Comparison of ENCODE assay signal across 18 cellular contexts in genomic region chr11:125251956-125252355, GRCh38.
"Had no signal": no experiment of that assay in that cellular context is flagged by ENCODE, and none has a peak within 500 bp of the region (broad histone marks: within the 10 kb centered on the region; RNA-seq: fewer than 3 reads in every experiment).

No MANE protein-coding gene starts in this region.

- H3K9me3 ChIP-seq: ascending aorta, pancreas, suprapubic skin had no signal

- H3K9me3 Mint-ChIP-seq: activated naive CD4-positive, alpha-beta T cell treated with anti-CD3 and anti-CD28 coated beads, Interleukin-2, amount 50 U/mL, for 24 hours; stimulated activated naive CD8-positive, alpha-beta T cell treated with anti-CD3 and anti-CD28 coated beads, Interleukin-15, amount 100 ng/mL, for 72 hours had no signal

- H3K36me3 ChIP-seq: ascending aorta, pancreas, suprapubic skin had no signal

- H3K27ac Mint-ChIP-seq: activated naive CD4-positive, alpha-beta T cell treated with anti-CD3 and anti-CD28 coated beads, Interleukin-2, amount 50 U/mL, for 24 hours; stimulated activated naive CD8-positive, alpha-beta T cell treated with anti-CD3 and anti-CD28 coated beads, Interleukin-15, amount 100 ng/mL, for 72 hours; T-helper 17 cell had no signal

- ATAC-seq: foreskin keratinocyte; left lobe of liver; pancreas; sciatic nerve; stimulated activated naive CD8-positive, alpha-beta T cell treated with anti-CD3 and anti-CD28 coated beads, Interleukin-15, amount 100 ng/mL, for 72 hours; T-helper 17 cell had no signal

- H3K27ac ChIP-seq: ascending aorta, foreskin keratinocyte, pancreas, suprapubic skin, VCaP had no signal

- H3K4me3 Mint-ChIP-seq: activated naive CD4-positive, alpha-beta T cell treated with anti-CD3 and anti-CD28 coated beads, Interleukin-2, amount 50 U/mL, for 24 hours; stimulated activated naive CD8-positive, alpha-beta T cell treated with anti-CD3 and anti-CD28 coated beads, Interleukin-15, amount 100 ng/mL, for 72 hours; T-helper 17 cell had no signal

- H3K4me1 ChIP-seq: ascending aorta, foreskin keratinocyte, pancreas, suprapubic skin had no signal

- H3K4me2 ChIP-seq: smooth muscle cell had no signal

- H3K36me3 Mint-ChIP-seq: activated naive CD4-positive, alpha-beta T cell treated with anti-CD3 and anti-CD28 coated beads, Interleukin-2, amount 50 U/mL, for 24 hours had no signal

- DNase-seq: activated CD4-positive, alpha-beta T cell treated with anti-CD3 and anti-CD28 coated beads for 1 hour; activated CD4-positive, alpha-beta T cell treated with anti-CD3 and anti-CD28 coated beads, Interleukin-2, amount 50 U/mL, for 4 hours; activated gamma-delta T cell; foreskin keratinocyte; glutamatergic neuron; kidney; pancreas; stimulated activated CD4-positive, alpha-beta T cell treated with anti-CD3 and anti-CD28 coated beads, Interleukin-4, amount 100 ng/mL, for 1 hour; stimulated activated naive CD8-positive, alpha-beta T cell treated with anti-CD3 and anti-CD28 coated beads, Interleukin-15, amount 100 ng/mL, for 72 hours; T-helper 17 cell; trophoblast cell had no signal

- H3K27me3 ChIP-seq: ascending aorta, foreskin keratinocyte, pancreas, suprapubic skin had no signal

- H3K4me1 Mint-ChIP-seq: activated naive CD4-positive, alpha-beta T cell treated with anti-CD3 and anti-CD28 coated beads, Interleukin-2, amount 50 U/mL, for 24 hours; stimulated activated naive CD8-positive, alpha-beta T cell treated with anti-CD3 and anti-CD28 coated beads, Interleukin-15, amount 100 ng/mL, for 72 hours had no signal

- H3K4me3 ChIP-seq: ascending aorta, pancreas, smooth muscle cell, suprapubic skin had no signal
